ENCODE assay signal across 19 cellular contexts in the genomic region with DNA sequence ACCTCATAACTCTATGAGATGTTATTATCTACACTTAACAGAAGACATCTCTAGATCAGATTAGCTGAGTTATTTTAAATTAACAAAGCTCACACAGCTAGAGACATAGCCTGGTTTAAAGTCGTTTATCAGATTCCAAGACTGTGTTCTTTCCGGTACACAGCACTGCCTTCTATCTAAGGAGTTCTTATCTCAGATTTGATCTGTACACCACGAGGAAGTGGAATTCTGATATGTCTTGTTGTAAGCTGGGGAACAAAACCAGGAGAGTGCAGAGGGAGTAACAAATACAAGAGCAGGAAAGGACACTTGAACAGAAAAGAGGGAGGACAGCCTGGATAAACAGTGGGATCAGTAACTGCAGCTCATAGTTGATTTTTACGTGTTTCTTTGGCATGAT.
"Had no signal": no experiment of that assay in that cellular context is flagged by ENCODE, and none has a peak within 500 bp of the region (broad histone marks: within the 10 kb centered on the region; RNA-seq: fewer than 3 reads in every experiment).

No MANE protein-coding gene starts in this region.

- H3K9me3 ChIP-seq: adrenal gland, prostate gland, right atrium auricular region, tibial artery had no signal

- FAIRE-seq: bronchial epithelial cell, urothelium cell line had no signal

- DNase-seq: activated CD4-positive, alpha-beta T cell treated with anti-CD3 and anti-CD28 coated beads for 1 hour; activated gamma-delta T cell; activated T-cell treated with anti-CD3 and anti-CD28 coated beads, Interleukin-2, amount 50 U/mL, for 72 hours; adrenal gland; cerebellar nuclear complex; effector CD4-positive, alpha-beta T cell; left colon; stimulated activated CD4-positive, alpha-beta T cell treated with anti-CD3 and anti-CD28 coated beads, Interleukin-2, amount 100 ng/mL, for 24 hours; stimulated activated naive CD8-positive, alpha-beta T cell treated with anti-CD3 and anti-CD28 coated beads, Interleukin-15, Interleukin-2, amounts not matched to agents 100 U/mL and 50 U/mL, for 24 hours; substantia nigra; T1000; tibial artery; WERI-Rb-1 had no signal

- H3K27ac ChIP-seq: adrenal gland, right atrium auricular region, tibial artery, WERI-Rb-1 had no signal

- H3K36me3 ChIP-seq: adrenal gland, prostate gland, right atrium auricular region, tibial artery, WERI-Rb-1 had no signal

- H3K4me1 ChIP-seq: adrenal gland, prostate gland, tibial artery had no signal

- H3K27me3 ChIP-seq: adrenal gland, right atrium auricular region, tibial artery had no signal

- H3K4me3 ChIP-seq: adrenal gland, lung, prostate gland, right atrium auricular region, tibial artery had no signal

- ATAC-seq: activated T-cell treated with anti-CD3 and anti-CD28 coated beads, Interleukin-2, amount 50 U/mL, for 72 hours; esophagus mucosa; left colon; stimulated activated naive CD8-positive, alpha-beta T cell treated with anti-CD3 and anti-CD28 coated beads, Interleukin-15, Interleukin-2, amounts not matched to agents 100 U/mL and 50 U/mL, for 24 hours had no signal
